In the genomic region with DNA sequence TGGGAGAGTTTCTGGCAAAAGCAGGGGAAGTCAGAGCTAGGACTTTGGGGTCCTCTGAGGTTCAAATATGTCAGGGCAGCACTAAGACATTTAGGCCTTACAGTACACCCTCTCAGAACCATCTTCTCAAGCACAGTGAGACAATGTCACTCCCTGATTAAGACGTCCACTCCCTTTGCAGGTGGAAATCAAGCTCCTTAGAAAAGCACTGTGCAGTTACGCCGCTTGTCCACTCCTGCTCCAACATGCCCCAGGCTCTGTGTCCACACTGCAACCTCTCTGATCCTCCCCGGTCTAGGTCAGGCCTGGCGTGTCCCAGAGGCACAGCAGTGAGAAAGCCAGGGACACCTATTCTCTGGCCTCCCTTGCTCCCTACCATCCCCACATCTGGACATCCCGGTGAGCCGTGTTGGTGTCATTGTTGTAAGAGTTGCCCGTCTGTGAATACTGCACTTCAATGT, we compare ENCODE assay signal across 12 cellular contexts.
A peak's percentile ranks its signal among the peaks of the same experiment; 100 is the strongest.
DNase-seq lines count a peak whose midpoint lies in the region; ATAC-seq, FAIRE-seq and TF ChIP-seq lines count a peak whose summit lies in the region.
"Had no signal": no experiment of that assay in that cellular context is flagged by ENCODE, and none has a peak within 500 bp of the region (broad histone marks: within the 10 kb centered on the region; RNA-seq: fewer than 3 reads in every experiment).

No MANE protein-coding gene starts in this region.

- H4K20me1 ChIP-seq in PC-3 (ENCODE audit: low read length) = no peaks in the 10 kb centered on the region
- no peaks in the 10 kb centered on the region for H4K20me1 ChIP-seq in hepatocyte (ENCODE audit: insufficient read depth, poor library complexity, severe bottlenecking)

- 96% methylated on average over 8 of the region's 8 CpGs for WGBS in hepatocyte (ENCODE audit: low lambda C conversion rate, missing lambda C conversion rate)

- H3K4me3 ChIP-seq in PC-3 (ENCODE audit: low read length) = no peak overlapping the region
- no peak overlapping the region for H3K4me3 ChIP-seq in hepatocyte
- H3K4me3 ChIP-seq: adrenal gland, right atrium auricular region had no signal

- H3K27me3 ChIP-seq in PC-3 (ENCODE audit: low read length) (no peaks in the 10 kb centered on the region), hepatocyte (no peaks in the 10 kb centered on the region)
- H3K27me3 ChIP-seq: adrenal gland, right atrium auricular region had no signal

- peaks cover 17% of the 10 kb centered on the region for H3K4me1 ChIP-seq in PC-3 (ENCODE audit: insufficient read depth, low read length)
- peaks cover 9% of the 10 kb centered on the region for H3K4me1 ChIP-seq in hepatocyte (ENCODE audit: insufficient read depth)
- H3K4me1 ChIP-seq: adrenal gland, right atrium auricular region had no signal

- H3K4me2 ChIP-seq in PC-3 (ENCODE audit: low read length) = no peak overlapping the region
- no peak overlapping the region for H3K4me2 ChIP-seq in hepatocyte

- BruUV-seq in PC-3 (replicated peaks; lab: Mats Ljungman, UMichigan) = no TSS peak

- H3K4me3 Mint-ChIP-seq in dendritic cell treated with granulocyte-macrophage colony-stimulating factor and Interleukin-4, amounts not matched to agents 40 ng/mL and 50 ng/mL, for 4 days = no peak overlapping the region
- H3K4me3 Mint-ChIP-seq: activated CD4-positive, alpha-beta memory T cell treated with anti-CD3 and anti-CD28 coated beads, Interleukin-2, amount 10 ng/mL, durations not matched to agents 7 days and 5 days had no signal

- H3K9me3 ChIP-seq in PC-3 (ENCODE audit: low read length) (no peaks in the 10 kb centered on the region), hepatocyte (ENCODE audit: low read depth) (no peaks in the 10 kb centered on the region)
- H3K9me3 ChIP-seq: adrenal gland, right atrium auricular region had no signal

- intact Hi-C loops in dendritic cell treated with granulocyte-macrophage colony-stimulating factor and Interleukin-4, amounts not matched to agents 40 ng/mL and 50 ng/mL, for 4 days (cut with micrococcal nuclease) = no loop called here
- intact Hi-C loops in PC-3 (cut with micrococcal nuclease) = no loop called here

- H3K27me3 Mint-ChIP-seq in dendritic cell treated with granulocyte-macrophage colony-stimulating factor and Interleukin-4, amounts not matched to agents 40 ng/mL and 50 ng/mL, for 4 days = peaks cover 5% of the 10 kb centered on the region
- H3K27me3 Mint-ChIP-seq: activated CD4-positive, alpha-beta memory T cell treated with anti-CD3 and anti-CD28 coated beads, Interleukin-2, amount 10 ng/mL, durations not matched to agents 7 days and 5 days had no signal

- H2AFZ ChIP-seq in PC-3 (ENCODE audit: low read length) = no peak overlapping the region
- H2AFZ ChIP-seq in hepatocyte = no peak overlapping the region

- TF ChIP-seq CTCF in PC-3 (conservative IDR thresholded peaks at IDR 0.05; ENCODE audit: low read depth, low read length) (no peak), hepatocyte (IDR thresholded peaks at IDR 0.05; ENCODE audit: poor library complexity) (no peak)

- DNase-seq in HUDEP-2 (lab: John Stamatoyannopoulos, UW; ENCODE audit: unreplicated experiment in 76 of 76) = no peak
- no peak for DNase-seq in PC-3
- DNase-seq in frontal cortex (ENCODE audit: low spot score in 2 of 2) = no peak
- DNase-seq in hepatocyte (ENCODE audit: low spot score) = no peak
- DNase-seq: activated CD4-positive, alpha-beta memory T cell treated with anti-CD3 and anti-CD28 coated beads, Interleukin-2, amount 10 ng/mL, durations not matched to agents 7 days and 5 days; adrenal gland had no signal

- H3K9me2 ChIP-seq in PC-3 (replicated peaks; ENCODE audit: low read length) (no peaks in the 10 kb centered on the region), hepatocyte (replicated peaks; ENCODE audit: insufficient read depth) (no peaks in the 10 kb centered on the region)

- H3K9ac ChIP-seq in PC-3 (ENCODE audit: low read length) = no peak overlapping the region

- ATAC-seq in GM18519 (IDR thresholded peaks at IDR 0.05; ENCODE audit: low FRiP score, unreplicated experiment) (peak; percentile 8), GM19467 (IDR thresholded peaks at IDR 0.05; ENCODE audit: unreplicated experiment) (peak; percentile 28), HG03139 (IDR thresholded peaks at IDR 0.05; ENCODE audit: unreplicated experiment) (peak; percentile 10), PC-3 (no peak)

- no peak overlapping the region for H3K27ac ChIP-seq in PC-3 (ENCODE audit: low read length)
- no peak overlapping the region for H3K27ac ChIP-seq in hepatocyte
- H3K27ac ChIP-seq: adrenal gland, right atrium auricular region had no signal

- CTCF ChIA-PET in PC-3 (lab: Charles Lee) = no interaction called here

- no peaks in the 10 kb centered on the region for H3K79me2 ChIP-seq in PC-3 (ENCODE audit: low read length)
- no peaks in the 10 kb centered on the region for H3K79me2 ChIP-seq in hepatocyte

- peaks cover 25% of the 10 kb centered on the region for H3K4me1 Mint-ChIP-seq in dendritic cell treated with granulocyte-macrophage colony-stimulating factor and Interleukin-4, amounts not matched to agents 40 ng/mL and 50 ng/mL, for 4 days (ENCODE audit: low read depth)

- H3K27ac Mint-ChIP-seq in dendritic cell treated with granulocyte-macrophage colony-stimulating factor and Interleukin-4, amounts not matched to agents 40 ng/mL and 50 ng/mL, for 4 days = peak overlapping the region; percentile 35
- H3K27ac Mint-ChIP-seq: activated CD4-positive, alpha-beta memory T cell treated with anti-CD3 and anti-CD28 coated beads, Interleukin-2, amount 10 ng/mL, durations not matched to agents 7 days and 5 days had no signal

- no peak for FAIRE-seq in frontal cortex (lab: Jason Lieb, UNC)
- FAIRE-seq: G401.6 had no signal

- H3K36me3 Mint-ChIP-seq in dendritic cell treated with granulocyte-macrophage colony-stimulating factor and Interleukin-4, amounts not matched to agents 40 ng/mL and 50 ng/mL, for 4 days (ENCODE audit: low read depth) = no peaks in the 10 kb centered on the region

- POLR2A ChIA-PET in PC-3 (lab: Charles Lee; ENCODE audit: unreplicated experiment) = no interaction called here

- no peaks in the 10 kb centered on the region for H3K9me3 Mint-ChIP-seq in dendritic cell treated with granulocyte-macrophage colony-stimulating factor and Interleukin-4, amounts not matched to agents 40 ng/mL and 50 ng/mL, for 4 days

- H3K36me3 ChIP-seq in PC-3 (ENCODE audit: low read depth, low read length) = no peaks in the 10 kb centered on the region
- no peaks in the 10 kb centered on the region for H3K36me3 ChIP-seq in hepatocyte (replicated peaks; ENCODE audit: insufficient read depth, low read depth)
- H3K36me3 ChIP-seq: adrenal gland, right atrium auricular region had no signal

- H3F3A ChIP-seq in PC-3 (ENCODE audit: low read length, unreplicated experiment) = no peaks in the 10 kb centered on the region
